Comparison of ENCODE assay signal across 1 cellular context in the genomic region with DNA sequence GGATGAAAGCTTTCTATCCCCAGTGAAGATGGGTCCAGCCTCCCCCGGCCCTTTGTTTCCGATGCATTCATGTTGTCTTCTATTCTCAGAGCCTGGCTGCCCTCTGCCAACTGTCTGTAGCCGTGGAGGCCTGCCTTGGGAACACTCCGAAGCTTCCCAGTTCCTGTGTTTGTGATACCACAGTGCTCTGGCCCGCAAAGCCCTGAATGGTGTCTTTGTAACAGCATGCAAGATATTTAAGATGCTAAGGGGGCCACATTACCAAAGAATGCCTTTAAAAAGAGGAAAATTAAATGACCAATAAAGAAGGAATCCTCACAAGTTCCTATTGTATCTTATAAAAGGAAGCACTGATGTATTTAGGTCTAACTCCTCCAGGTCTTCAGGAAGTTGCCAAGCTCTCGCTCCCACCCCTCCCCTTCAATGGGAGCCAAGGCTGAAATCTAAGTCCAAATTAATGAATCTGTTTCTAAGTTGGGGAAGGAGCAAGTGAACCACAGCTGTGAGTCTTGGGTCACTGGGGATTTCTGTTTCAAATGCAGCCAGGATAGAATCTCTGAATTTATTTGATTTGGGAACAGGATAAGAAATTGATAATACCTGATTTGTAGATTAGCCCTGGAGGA.
TF ChIP-seq lines count a peak whose summit lies in the region.

No MANE protein-coding gene starts in this region.

TF ChIP-seq in H1, 55 proteins besides CTCF, POLR2A, EP300 and RAD21 (continued from another document):
- TF ChIP-seq SP1 (IDR thresholded peaks at IDR 0.05; ENCODE audit: low read depth, low read length) (no peak), TCF12 (IDR thresholded peaks at IDR 0.05; ENCODE audit: low read depth, low read length) (no peak), SP4 (IDR thresholded peaks at IDR 0.05; ENCODE audit: low read length) (no peak), SIX5 (IDR thresholded peaks at IDR 0.05; ENCODE audit: low read depth, low read length) (no peak), SIN3A (conservative IDR thresholded peaks at IDR 0.05 in 1 of 2, IDR thresholded peaks at IDR 0.05 in 1 of 2; ENCODE audit: low read depth in 1 of 2, low read length in 2 of 2) (no peak), POU5F1 (IDR thresholded peaks at IDR 0.05; ENCODE audit: low read depth, low read length) (no peak)
- TF ChIP-seq, protein P1, sequence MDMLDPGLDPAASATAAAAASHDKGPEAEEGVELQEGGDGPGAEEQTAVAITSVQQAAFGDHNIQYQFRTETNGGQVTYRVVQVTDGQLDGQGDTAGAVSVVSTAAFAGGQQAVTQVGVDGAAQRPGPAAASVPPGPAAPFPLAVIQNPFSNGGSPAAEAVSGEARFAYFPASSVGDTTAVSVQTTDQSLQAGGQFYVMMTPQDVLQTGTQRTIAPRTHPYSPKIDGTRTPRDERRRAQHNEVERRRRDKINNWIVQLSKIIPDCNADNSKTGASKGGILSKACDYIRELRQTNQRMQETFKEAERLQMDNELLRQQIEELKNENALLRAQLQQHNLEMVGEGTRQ (IDR thresholded peaks at IDR 0.05; ENCODE audit: low read length): no peak
